ENCODE assay signal across 9 cellular contexts in genomic region chr3:49119439-49119838, GRCh38. TPM values are rescaled to one million over a fixed set of nuclear protein-coding genes. Genes with fewer than 3 reads are reported as not detected.
DNase-seq lines count a peak whose midpoint lies in the region; ATAC-seq, FAIRE-seq and TF ChIP-seq lines count a peak whose summit lies in the region.
"Had no signal": no experiment of that assay in that cellular context is flagged by ENCODE, and none has a peak within 500 bp of the region (broad histone marks: within the 10 kb centered on the region; RNA-seq: fewer than 3 reads in every experiment).

No MANE protein-coding gene starts in this region.

- no peak overlapping the region for H3K14ac ChIP-seq in H1 (ENCODE audit: insufficient read length)

- H4K20me1 ChIP-seq in PC-3 (ENCODE audit: low read length) (no peaks in the 10 kb centered on the region), H1 (replicated peaks in 1 of 2; ENCODE audit: control insufficient read depth in 1 of 2, insufficient read depth in 2 of 2, low read length in 2 of 2) (peaks cover 0 to 13% of the 10 kb centered on the region in 2 experiments), osteoblast (ENCODE audit: insufficient read depth, low read length) (peaks cover 16% of the 10 kb centered on the region)

- peaks cover 21% of the 10 kb centered on the region for H3K4me1 ChIP-seq in CD8-positive, alpha-beta memory T cell (ENCODE audit: insufficient read depth, low read length)
- H3K4me1 ChIP-seq in PC-3 (ENCODE audit: insufficient read depth, low read length) (peaks cover 15% of the 10 kb centered on the region), H1 (replicated peaks in 1 of 4; ENCODE audit: control insufficient read depth in 3 of 4, insufficient read depth in 4 of 4, low read length in 3 of 4) (peaks cover 0 to 11% (median 6%) of the 10 kb centered on the region in 4 experiments; a peak in 5 of 7 replicates), osteoblast (ENCODE audit: insufficient read depth, low read length) (peaks cover 12% of the 10 kb centered on the region)

- H4K91ac ChIP-seq in H1 (replicated peaks; ENCODE audit: insufficient read length, low read length) = no peak overlapping the region

- H4K5ac ChIP-seq in H1 (ENCODE audit: insufficient read length, low read depth, low read length) = no peak overlapping the region

- H3K27me3 ChIP-seq in CD8-positive, alpha-beta memory T cell (ENCODE audit: insufficient read depth, low read length, poor library complexity, severe bottlenecking) = no peaks in the 10 kb centered on the region
- no peaks in the 10 kb centered on the region for H3K27me3 ChIP-seq in PC-3 (ENCODE audit: low read length)
- H3K27me3 ChIP-seq in H1 (replicated peaks in 1 of 4; ENCODE audit: control insufficient read depth in 3 of 4, extremely low read depth in 1 of 4, insufficient read depth in 3 of 4, low read length in 3 of 4) = no peaks in the 10 kb centered on the region
- no peaks in the 10 kb centered on the region for H3K27me3 ChIP-seq in osteoblast (ENCODE audit: insufficient read depth, low read length)

- H3K4me3 ChIP-seq in CD8-positive, alpha-beta memory T cell (ENCODE audit: low read length) = peak overlapping the region; percentile 85
- H3K4me3 ChIP-seq in PC-3 (ENCODE audit: low read length) (peak overlapping the region; percentile 85), H1 (ENCODE audit: extremely low read depth in 1 of 4, insufficient read depth in 2 of 4, low read depth in 3 of 4, low read length in 4 of 4) (peak overlapping the region in 3 of 4 experiments; percentile 83 to 92 (median 86); a peak in 6 of 8 replicates), osteoblast (ENCODE audit: insufficient read depth, low read length) (peak overlapping the region; percentile 93)

- no peak overlapping the region for H3K18ac ChIP-seq in H1 (ENCODE audit: extremely low read depth, low read length)

- DNase-seq in CD8-positive, alpha-beta memory T cell = no peak
- DNase-seq in PC-3 = peak; percentile 30
- DNase-seq in H1 (ENCODE audit: low read depth in 1 of 2, low spot score in 2 of 2) = no peak
- peak; percentile 97 for DNase-seq in osteoblast (ENCODE audit: insufficient read length, low spot score, missing footprints)
- DNase-seq in Ammon's horn (ENCODE audit: low spot score) = no peak
- DNase-seq in GM10248 (ENCODE audit: extremely low spot score) = no peak
- DNase-seq in NCI-H526 (lab: John Stamatoyannopoulos, UW) = no peak
- no peak for DNase-seq in activated CD4-positive, alpha-beta T cell treated with anti-CD3 and anti-CD28 coated beads for 48 hours

- H3K79me2 ChIP-seq in PC-3 (ENCODE audit: low read length) = peaks cover 20% of the 10 kb centered on the region
- peaks cover 0 to 10% of the 10 kb centered on the region in 2 experiments; a peak in 2 of 4 replicates for H3K79me2 ChIP-seq in H1 (ENCODE audit: control insufficient read depth in 1 of 2, insufficient read depth in 2 of 2, low read length in 2 of 2)
- peaks cover 26% of the 10 kb centered on the region for H3K79me2 ChIP-seq in osteoblast (ENCODE audit: insufficient read depth, low read length)

- peak; percentile 33 for ATAC-seq in PC-3

- FAIRE-seq in H1 (lab: Jason Lieb, UNC) = no peak

- H3F3A ChIP-seq in PC-3 (ENCODE audit: low read length, unreplicated experiment) = peaks cover 7% of the 10 kb centered on the region

- POLR2A ChIA-PET in CD8-positive, alpha-beta memory T cell (lab: Charles Lee) = interaction anchor here (1.9 to 2.7 kb wide), 2 partner anchors 26 to 112 kb away, joined by 11 to 45 read pairs; partner anchors contain the start of genes QRICH1 and WDR6
- POLR2A ChIA-PET in PC-3 (lab: Charles Lee; ENCODE audit: unreplicated experiment) (no interaction called here), H1 (lab: Charles Lee; ENCODE audit: partially characterized antibody) (interaction anchor here (1.1 to 25.5 kb wide), 7 partner anchors 9 to 123 kb away, joined by 3 to 508 read pairs (median 5); partner anchors contain the start of genes IMPDH2, LAMB2, QARS1 and QRICH1), GM10248 (lab: Yijun Ruan, JAX) (no interaction called here)

- H3K79me1 ChIP-seq in H1 (ENCODE audit: low read depth, low read length) = peaks cover 9% of the 10 kb centered on the region

- TF ChIP-seq CTCF in PC-3 (conservative IDR thresholded peaks at IDR 0.05; ENCODE audit: low read depth, low read length) (no peak), H1 (IDR thresholded peaks at IDR 0.05; ENCODE audit: control extremely low read depth in 1 of 3, insufficient read depth in 1 of 3, low read depth in 1 of 3, low read length in 3 of 3) (no peak), osteoblast (IDR thresholded peaks at IDR 0.05; ENCODE audit: extremely low read depth, low read depth, low read length) (no peak), GM10248 (IDR thresholded peaks at IDR 0.05; ENCODE audit: control extremely low read depth, extremely low read depth, low read depth, missing control alignments) (no peak)

- H2BK12ac ChIP-seq in H1 (ENCODE audit: low read depth, low read length) = no peak overlapping the region

- no peaks in the 10 kb centered on the region for H3K9me3 ChIP-seq in CD8-positive, alpha-beta memory T cell (ENCODE audit: low read length)
- H3K9me3 ChIP-seq in PC-3 (ENCODE audit: low read length) (no peaks in the 10 kb centered on the region), H1 (ENCODE audit: insufficient read depth in 2 of 2, low read depth in 1 of 2, low read length in 1 of 2) (no peaks in the 10 kb centered on the region), osteoblast (ENCODE audit: low read depth, low read length) (no peaks in the 10 kb centered on the region)

- no peak overlapping the region for H4K8ac ChIP-seq in H1 (ENCODE audit: extremely low read depth, insufficient read depth, low read length)

- intact Hi-C loops in PC-3 (cut with micrococcal nuclease) = no loop called here

- no peak overlapping the region for H3K4ac ChIP-seq in H1 (replicated peaks; ENCODE audit: insufficient read length, low read depth, low read length)

- no peaks in the 10 kb centered on the region for H3K9me3 Mint-ChIP-seq in CD8-positive, alpha-beta memory T cell

- CTCF ChIA-PET in CD8-positive, alpha-beta memory T cell (lab: Charles Lee) = interaction anchor here (5.4 kb wide), 1 partner anchor 26 kb away, joined by 30 read pairs; the partner anchor contains the start of gene QRICH1
- CTCF ChIA-PET in PC-3 (lab: Charles Lee) = no interaction called here
- CTCF ChIA-PET in H1 (lab: Charles Lee; ENCODE audit: partially characterized antibody) = interaction anchor here (0.9 to 4.4 kb wide), 6 partner anchors 8 to 97 kb away, joined by 3 to 20 read pairs (median 4); partner anchors contain the start of genes LAMB2 and NDUFAF3
- CTCF ChIA-PET in GM10248 (lab: Yijun Ruan, JAX) = interaction anchor here (0.8 kb wide), 1 partner anchor 18 kb away, joined by 4 read pairs; no protein-coding TSS in a partner anchor

- peak overlapping the region in 7 of 8 donors; percentile 88 to 97 (median 91) for H3K27ac Mint-ChIP-seq in CD8-positive, alpha-beta memory T cell

- H2BK15ac ChIP-seq in H1 (ENCODE audit: low read length) = no peak overlapping the region

- H3K4me2 ChIP-seq in PC-3 (ENCODE audit: low read length) = peak overlapping the region; percentile 96
- H3K4me2 ChIP-seq in H1 (ENCODE audit: insufficient read depth in 1 of 2, low read depth in 2 of 2, low read length in 2 of 2) = peak overlapping the region; percentile 92 to 99
- peak overlapping the region; percentile 96 for H3K4me2 ChIP-seq in osteoblast (ENCODE audit: insufficient read depth, low read length)

- peaks cover 5% of the 10 kb centered on the region for H3K23me2 ChIP-seq in H1 (ENCODE audit: low read depth, low read length)

- H3K36me3 ChIP-seq in CD8-positive, alpha-beta memory T cell (ENCODE audit: insufficient read depth, low read length) = peaks cover 37% of the 10 kb centered on the region
- H3K36me3 ChIP-seq in PC-3 (ENCODE audit: low read depth, low read length) = peaks cover 42% of the 10 kb centered on the region
- H3K36me3 ChIP-seq in H1 (ENCODE audit: control insufficient read depth in 2 of 4, insufficient read depth in 4 of 4, low read length in 3 of 4) = peaks cover 18 to 58% (median 47%) of the 10 kb centered on the region in 4 experiments
- H3K36me3 ChIP-seq in osteoblast (ENCODE audit: insufficient read depth, low read length) = peaks cover 78% of the 10 kb centered on the region

- H3K9me2 ChIP-seq in PC-3 (replicated peaks; ENCODE audit: low read length) = no peaks in the 10 kb centered on the region

- H2BK5ac ChIP-seq in H1 (ENCODE audit: low read depth, low read length) = no peak overlapping the region

- no peak overlapping the region for H3K56ac ChIP-seq in H1 (replicated peaks; ENCODE audit: insufficient read length, low read depth, low read length)

- H2BK120ac ChIP-seq in H1 (replicated peaks; ENCODE audit: low read depth, low read length) = no peak overlapping the region

- WGBS in H1 (ENCODE audit: extremely low coverage in 1 of 2, insufficient coverage in 1 of 2, insufficient read length in 1 of 2, insufficient replicate concordance in 2 of 2, low coverage in 1 of 2, low lambda C conversion rate in 2 of 2, missing lambda C conversion rate in 1 of 2), 2 experiments = 86% methylated on average over 3 of the region's 3 CpGs; no CpG with 5 or more reads in 1 of the 2 experiments

- no TSS peak for BruUV-seq in PC-3 (replicated peaks; lab: Mats Ljungman, UMichigan)

- TF ChIP-seq EP300 in H1 (IDR thresholded peaks at IDR 0.05; ENCODE audit: borderline replicate concordance in 1 of 2, low read depth in 2 of 2, low read length in 2 of 2) = no peak

- peak overlapping the region; percentile 96 for H3K9ac ChIP-seq in PC-3 (ENCODE audit: low read length)
- peak overlapping the region in 3 of 4 experiments; percentile 44 to 94 (median 92); a peak in 3 of 7 replicates for H3K9ac ChIP-seq in H1 (replicated peaks in 1 of 4; ENCODE audit: extremely low read depth in 1 of 4, low read depth in 3 of 4, low read length in 3 of 4)

- H2AK5ac ChIP-seq in H1 (ENCODE audit: low read depth, low read length) = no peak overlapping the region

- TF ChIP-seq RAD21 in H1 (IDR thresholded peaks at IDR 0.05 in 1 of 2, conservative IDR thresholded peaks at IDR 0.05 in 1 of 2; ENCODE audit: low read depth in 2 of 2, low read length in 2 of 2) = no peak

- H3K36me3 Mint-ChIP-seq in CD8-positive, alpha-beta memory T cell = peaks cover 0 to 44% (median 6%) of the 10 kb centered on the region in 3 donors

- H3K27me3 Mint-ChIP-seq in CD8-positive, alpha-beta memory T cell = peaks cover 0 to under 1% of the 10 kb centered on the region in 2 donors

- H2AFZ ChIP-seq in PC-3 (ENCODE audit: low read length) (no peak overlapping the region), H1 (ENCODE audit: low read length) (no peak overlapping the region), osteoblast (ENCODE audit: low read length) (no peak overlapping the region)

- TF ChIP-seq POLR2A in H1 (IDR thresholded peaks at IDR 0.05; ENCODE audit: control extremely low read depth in 1 of 2, low read depth in 2 of 2, low read length in 2 of 2) = no peak

- H3K4me1 Mint-ChIP-seq in CD8-positive, alpha-beta memory T cell = peaks cover 13 to 41% (median 17%) of the 10 kb centered on the region in 3 donors

- H2BK20ac ChIP-seq in H1 (ENCODE audit: low read length) = no peak overlapping the region

- H3K4me3 Mint-ChIP-seq in CD8-positive, alpha-beta memory T cell = peak overlapping the region; percentile 85 to 91 (median 88)

- H3K27ac ChIP-seq in CD8-positive, alpha-beta memory T cell (ENCODE audit: low read depth, low read length) = peak overlapping the region; percentile 92
- no peak overlapping the region; the same call in 1 of the 2 replicates for H3K27ac ChIP-seq in PC-3 (ENCODE audit: low read length)
- no peak overlapping the region for H3K27ac ChIP-seq in H1 (ENCODE audit: low read depth, low read length)
- peak overlapping the region; percentile 86 for H3K27ac ChIP-seq in osteoblast (ENCODE audit: low read depth, low read length)

- H3K23ac ChIP-seq in H1 (ENCODE audit: insufficient read length) = no peak overlapping the region

RNA-seq across cellular contexts. Expression of gene USP19, which starts 1.2 kb away (rescaled TPM):
- 10 to 100 TPM; 71.8 to 73.9 TPM for total RNA-seq in CD8-positive, alpha-beta memory T cell
- 32.8 TPM for polyA plus RNA-seq in CD8-positive, alpha-beta memory T cell
- 84.4 and 86.7 TPM in 2 replicates for total RNA-seq in PC-3 (2014; rRNA removed)
- total RNA-seq in H1 (2021; fragmentation: NEBNext Ultra II Directional; extraction: Animal tissue kit (Norgen Biotek cat#: 25700)) = 64.9 and 65.8 TPM in 2 replicates
- 46.4 and 59.2 TPM in 2 replicates for polyA plus RNA-seq in H1 (2011; rRNA removed)
- polyA plus RNA-seq in H1 (2011; cell fraction: cytosol; rRNA removed) = 54.8 TPM
- 176 TPM for polyA plus RNA-seq in H1 (2011; cell fraction: nucleus; rRNA removed)
- polyA plus RNA-seq in H1 (2012, experiment 1 of 2) = 34.4 to 50.4 TPM (median 45.8 TPM) in 4 replicates
- 46.4 TPM for polyA plus RNA-seq in H1 (2012, experiment 2 of 2)
- polyA plus RNA-seq in H1 (2013, experiment 1 of 2) = 21.8 TPM
- 20.5 TPM for polyA plus RNA-seq in H1 (2013, experiment 2 of 2)
- 121 and 123 TPM in 2 replicates for polyA minus RNA-seq in H1 (2011; rRNA and poly(A)+ RNA removed)
- polyA minus RNA-seq in H1 (2011; cell fraction: cytosol; rRNA and poly(A)+ RNA removed) = 49.3 TPM
- polyA minus RNA-seq in H1 (2011; cell fraction: nucleus; rRNA and poly(A)+ RNA removed) = 43.4 TPM
- total RNA-seq in osteoblast = 37.1 and 49.6 TPM in 2 replicates

RNA-seq across cellular contexts. Expression of gene LAMB2, which starts 13.4 kb away (rescaled TPM):
- total RNA-seq in CD8-positive, alpha-beta memory T cell = under 1 TPM; 0.58 to 0.77 TPM
- polyA plus RNA-seq in CD8-positive, alpha-beta memory T cell = not detected
- 240 and 365 TPM in 2 replicates for total RNA-seq in PC-3 (2014; rRNA removed)
- 107 and 112 TPM in 2 replicates for total RNA-seq in H1 (2021; fragmentation: NEBNext Ultra II Directional; extraction: Animal tissue kit (Norgen Biotek cat#: 25700))
- polyA plus RNA-seq in H1 (2011; rRNA removed) = 153 and 224 TPM in 2 replicates
- polyA plus RNA-seq in H1 (2011; cell fraction: cytosol; rRNA removed) = 124 TPM
- 1,121 TPM for polyA plus RNA-seq in H1 (2011; cell fraction: nucleus; rRNA removed)
- polyA plus RNA-seq in H1 (2012, experiment 1 of 2) = 112 to 172 TPM (median 163 TPM) in 4 replicates
- 131 TPM for polyA plus RNA-seq in H1 (2012, experiment 2 of 2)
- polyA plus RNA-seq in H1 (2013, experiment 1 of 2) = 221 TPM
- 172 TPM for polyA plus RNA-seq in H1 (2013, experiment 2 of 2)
- polyA minus RNA-seq in H1 (2011; rRNA and poly(A)+ RNA removed) = 291 and 340 TPM in 2 replicates
- 78.2 TPM for polyA minus RNA-seq in H1 (2011; cell fraction: cytosol; rRNA and poly(A)+ RNA removed)
- 105 TPM for polyA minus RNA-seq in H1 (2011; cell fraction: nucleus; rRNA and poly(A)+ RNA removed)
- 355 and 450 TPM in 2 replicates for total RNA-seq in osteoblast
- total RNA-seq: T-helper 1 cell treated with Interleukin-12 subunit alpha and Interleukin-12 subunit beta and Interleukin-4 antibody, amounts not matched to agents 30 ng/mL and 1 ng/mL, for 36 hours had no signal

RNA-seq across cellular contexts. Expression of gene QARS1, which starts 14.9 kb away (rescaled TPM):
- total RNA-seq in CD8-positive, alpha-beta memory T cell = 100 to 1,000 TPM; 233 to 244 TPM
- 95.8 TPM for polyA plus RNA-seq in CD8-positive, alpha-beta memory T cell
- total RNA-seq in PC-3 (2014; rRNA removed) (310 and 316 TPM in 2 replicates), osteoblast (360 and 416 TPM in 2 replicates)
- 346 and 353 TPM in 2 replicates for total RNA-seq in H1 (2021; fragmentation: NEBNext Ultra II Directional; extraction: Animal tissue kit (Norgen Biotek cat#: 25700))
- 581 and 887 TPM in 2 replicates for polyA plus RNA-seq in H1 (2011; rRNA removed)
- 565 TPM for polyA plus RNA-seq in H1 (2011; cell fraction: cytosol; rRNA removed)
- polyA plus RNA-seq in H1 (2011; cell fraction: nucleus; rRNA removed) = 1,267 TPM
- 324 to 534 TPM (median 501 TPM) in 4 replicates for polyA plus RNA-seq in H1 (2012, experiment 1 of 2)
- 520 TPM for polyA plus RNA-seq in H1 (2012, experiment 2 of 2)
- polyA plus RNA-seq in H1 (2013, experiment 1 of 2) = 417 TPM
- polyA plus RNA-seq in H1 (2013, experiment 2 of 2) = 414 TPM
- polyA minus RNA-seq in H1 (2011; rRNA and poly(A)+ RNA removed) = 326 and 341 TPM in 2 replicates
- 241 TPM for polyA minus RNA-seq in H1 (2011; cell fraction: cytosol; rRNA and poly(A)+ RNA removed)
- 344 TPM for polyA minus RNA-seq in H1 (2011; cell fraction: nucleus; rRNA and poly(A)+ RNA removed)

RNA-seq across cellular contexts. Expression of gene QRICH1, which starts 25.6 kb away (rescaled TPM):
- 100 to 1,000 TPM; 122 to 134 TPM for total RNA-seq in CD8-positive, alpha-beta memory T cell
- 30.5 TPM for polyA plus RNA-seq in CD8-positive, alpha-beta memory T cell
- total RNA-seq in PC-3 (2014; rRNA removed) (90.2 and 124 TPM in 2 replicates), osteoblast (136 and 167 TPM in 2 replicates)
- 123 and 142 TPM in 2 replicates for total RNA-seq in H1 (2021; fragmentation: NEBNext Ultra II Directional; extraction: Animal tissue kit (Norgen Biotek cat#: 25700))
- polyA plus RNA-seq in H1 (2011; rRNA removed) = 128 and 136 TPM in 2 replicates
- 124 TPM for polyA plus RNA-seq in H1 (2011; cell fraction: cytosol; rRNA removed)
- 257 TPM for polyA plus RNA-seq in H1 (2011; cell fraction: nucleus; rRNA removed)
- polyA plus RNA-seq in H1 (2012, experiment 1 of 2) = 65.7 to 83.2 TPM (median 72.1 TPM) in 4 replicates
- 21.2 TPM for polyA plus RNA-seq in H1 (2012, experiment 2 of 2)
- 103 TPM for polyA plus RNA-seq in H1 (2013, experiment 1 of 2)
- polyA plus RNA-seq in H1 (2013, experiment 2 of 2) = 95.8 TPM
- 197 and 290 TPM in 2 replicates for polyA minus RNA-seq in H1 (2011; rRNA and poly(A)+ RNA removed)
- polyA minus RNA-seq in H1 (2011; cell fraction: cytosol; rRNA and poly(A)+ RNA removed) = 113 TPM
- 104 TPM for polyA minus RNA-seq in H1 (2011; cell fraction: nucleus; rRNA and poly(A)+ RNA removed)

RNA-seq across cellular contexts. Expression of gene CCDC71, which starts 46.7 kb away (rescaled TPM):
- 10 to 100 TPM; 32.1 to 34.2 TPM for total RNA-seq in CD8-positive, alpha-beta memory T cell
- 0.94 TPM for polyA plus RNA-seq in CD8-positive, alpha-beta memory T cell
- 19.4 and 27.7 TPM in 2 replicates for total RNA-seq in PC-3 (2014; rRNA removed)
- 26.7 and 27.6 TPM in 2 replicates for total RNA-seq in H1 (2021; fragmentation: NEBNext Ultra II Directional; extraction: Animal tissue kit (Norgen Biotek cat#: 25700))
- 57.4 and 70.7 TPM in 2 replicates for polyA plus RNA-seq in H1 (2011; rRNA removed)
- polyA plus RNA-seq in H1 (2011; cell fraction: cytosol; rRNA removed) = 56.0 TPM
- 49.3 TPM for polyA plus RNA-seq in H1 (2011; cell fraction: nucleus; rRNA removed)
- 19.0 to 33.3 TPM (median 30.0 TPM) in 4 replicates for polyA plus RNA-seq in H1 (2012, experiment 1 of 2)
- polyA plus RNA-seq in H1 (2012, experiment 2 of 2) = 30.3 TPM
- polyA plus RNA-seq in H1 (2013, experiment 1 of 2) = 22.3 TPM
- 20.5 TPM for polyA plus RNA-seq in H1 (2013, experiment 2 of 2)
- polyA minus RNA-seq in H1 (2011; rRNA and poly(A)+ RNA removed) = 58.9 and 67.1 TPM in 2 replicates
- 31.9 TPM for polyA minus RNA-seq in H1 (2011; cell fraction: cytosol; rRNA and poly(A)+ RNA removed)
- 58.1 TPM for polyA minus RNA-seq in H1 (2011; cell fraction: nucleus; rRNA and poly(A)+ RNA removed)
- 19.2 and 22.8 TPM in 2 replicates for total RNA-seq in osteoblast

Comparison
In these comparisons a context has a peak if more than half of its experiments do, and no peak if none do; other contexts are left out.
1. DNase-seq: peak in PC-3 (single experiment) and osteoblast (single experiment); none in CD8-positive, alpha-beta memory T cell (0 of 5), H1 (0 of 2), Ammon's horn (single experiment), GM10248 (single experiment), NCI-H526 (0 of 2) and activated CD4-positive, alpha-beta T cell treated with anti-CD3 and anti-CD28 coated beads for 48 hours (single experiment).
2. H3K27ac ChIP-seq: peak in CD8-positive, alpha-beta memory T cell (single experiment) and osteoblast (single experiment); none in PC-3 (single experiment) and H1 (single experiment).
3. RNA of gene LAMB2, which starts 13.4 kb away (total RNA-seq): 355 to 450 TPM in osteoblast, 240 to 365 TPM in PC-3 and 107 to 112 TPM in H1; 0.58 to 0.77 TPM in CD8-positive, alpha-beta memory T cell; every median in the first group is over 10 times any median in the second.
4. POLR2A ChIA-PET loops: an anchor here in CD8-positive, alpha-beta memory T cell (1.9 to 2.7 kb wide) and H1 (1.1 to 25.5 kb wide); none called in PC-3 and GM10248.
5. Peak in every context shown above with its lines, with median percentiles within 50 percentile points of each other: H3K4me3 ChIP-seq and H3K4me2 ChIP-seq.